1 cellular context compared by ENCODE assay signal in genomic region chr15:45201557-45202246, GRCh38.
TF ChIP-seq lines count a peak whose summit lies in the region.

No MANE protein-coding gene starts in this region.

TF ChIP-seq in GM23338, 12 proteins besides CTCF, POLR2A, EP300 and RAD21 (continued from another document):
- TF ChIP-seq ZNF114 (CRISPR knock-in tag; IDR thresholded peaks at IDR 0.05): no peak
- TF ChIP-seq EZH2 (IDR thresholded peaks at IDR 0.05; ENCODE audit: low read depth, unreplicated experiment): no peak
- TF ChIP-seq CREB1 (CRISPR knock-in tag; IDR thresholded peaks at IDR 0.05; ENCODE audit: low read depth): no peak
- TF ChIP-seq ZNF331 (CRISPR knock-in tag; IDR thresholded peaks at IDR 0.05; ENCODE audit: low read depth): no peak
- no peak for TF ChIP-seq JUNB (IDR thresholded peaks at IDR 0.05; ENCODE audit: unreplicated experiment)
- TF ChIP-seq, protein P1, sequence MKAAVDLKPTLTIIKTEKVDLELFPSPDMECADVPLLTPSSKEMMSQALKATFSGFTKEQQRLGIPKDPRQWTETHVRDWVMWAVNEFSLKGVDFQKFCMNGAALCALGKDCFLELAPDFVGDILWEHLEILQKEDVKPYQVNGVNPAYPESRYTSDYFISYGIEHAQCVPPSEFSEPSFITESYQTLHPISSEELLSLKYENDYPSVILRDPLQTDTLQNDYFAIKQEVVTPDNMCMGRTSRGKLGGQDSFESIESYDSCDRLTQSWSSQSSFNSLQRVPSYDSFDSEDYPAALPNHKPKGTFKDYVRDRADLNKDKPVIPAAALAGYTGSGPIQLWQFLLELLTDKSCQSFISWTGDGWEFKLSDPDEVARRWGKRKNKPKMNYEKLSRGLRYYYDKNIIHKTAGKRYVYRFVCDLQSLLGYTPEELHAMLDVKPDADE (IDR thresholded peaks at IDR 0.05): no peak
- TF ChIP-seq, protein P2, sequence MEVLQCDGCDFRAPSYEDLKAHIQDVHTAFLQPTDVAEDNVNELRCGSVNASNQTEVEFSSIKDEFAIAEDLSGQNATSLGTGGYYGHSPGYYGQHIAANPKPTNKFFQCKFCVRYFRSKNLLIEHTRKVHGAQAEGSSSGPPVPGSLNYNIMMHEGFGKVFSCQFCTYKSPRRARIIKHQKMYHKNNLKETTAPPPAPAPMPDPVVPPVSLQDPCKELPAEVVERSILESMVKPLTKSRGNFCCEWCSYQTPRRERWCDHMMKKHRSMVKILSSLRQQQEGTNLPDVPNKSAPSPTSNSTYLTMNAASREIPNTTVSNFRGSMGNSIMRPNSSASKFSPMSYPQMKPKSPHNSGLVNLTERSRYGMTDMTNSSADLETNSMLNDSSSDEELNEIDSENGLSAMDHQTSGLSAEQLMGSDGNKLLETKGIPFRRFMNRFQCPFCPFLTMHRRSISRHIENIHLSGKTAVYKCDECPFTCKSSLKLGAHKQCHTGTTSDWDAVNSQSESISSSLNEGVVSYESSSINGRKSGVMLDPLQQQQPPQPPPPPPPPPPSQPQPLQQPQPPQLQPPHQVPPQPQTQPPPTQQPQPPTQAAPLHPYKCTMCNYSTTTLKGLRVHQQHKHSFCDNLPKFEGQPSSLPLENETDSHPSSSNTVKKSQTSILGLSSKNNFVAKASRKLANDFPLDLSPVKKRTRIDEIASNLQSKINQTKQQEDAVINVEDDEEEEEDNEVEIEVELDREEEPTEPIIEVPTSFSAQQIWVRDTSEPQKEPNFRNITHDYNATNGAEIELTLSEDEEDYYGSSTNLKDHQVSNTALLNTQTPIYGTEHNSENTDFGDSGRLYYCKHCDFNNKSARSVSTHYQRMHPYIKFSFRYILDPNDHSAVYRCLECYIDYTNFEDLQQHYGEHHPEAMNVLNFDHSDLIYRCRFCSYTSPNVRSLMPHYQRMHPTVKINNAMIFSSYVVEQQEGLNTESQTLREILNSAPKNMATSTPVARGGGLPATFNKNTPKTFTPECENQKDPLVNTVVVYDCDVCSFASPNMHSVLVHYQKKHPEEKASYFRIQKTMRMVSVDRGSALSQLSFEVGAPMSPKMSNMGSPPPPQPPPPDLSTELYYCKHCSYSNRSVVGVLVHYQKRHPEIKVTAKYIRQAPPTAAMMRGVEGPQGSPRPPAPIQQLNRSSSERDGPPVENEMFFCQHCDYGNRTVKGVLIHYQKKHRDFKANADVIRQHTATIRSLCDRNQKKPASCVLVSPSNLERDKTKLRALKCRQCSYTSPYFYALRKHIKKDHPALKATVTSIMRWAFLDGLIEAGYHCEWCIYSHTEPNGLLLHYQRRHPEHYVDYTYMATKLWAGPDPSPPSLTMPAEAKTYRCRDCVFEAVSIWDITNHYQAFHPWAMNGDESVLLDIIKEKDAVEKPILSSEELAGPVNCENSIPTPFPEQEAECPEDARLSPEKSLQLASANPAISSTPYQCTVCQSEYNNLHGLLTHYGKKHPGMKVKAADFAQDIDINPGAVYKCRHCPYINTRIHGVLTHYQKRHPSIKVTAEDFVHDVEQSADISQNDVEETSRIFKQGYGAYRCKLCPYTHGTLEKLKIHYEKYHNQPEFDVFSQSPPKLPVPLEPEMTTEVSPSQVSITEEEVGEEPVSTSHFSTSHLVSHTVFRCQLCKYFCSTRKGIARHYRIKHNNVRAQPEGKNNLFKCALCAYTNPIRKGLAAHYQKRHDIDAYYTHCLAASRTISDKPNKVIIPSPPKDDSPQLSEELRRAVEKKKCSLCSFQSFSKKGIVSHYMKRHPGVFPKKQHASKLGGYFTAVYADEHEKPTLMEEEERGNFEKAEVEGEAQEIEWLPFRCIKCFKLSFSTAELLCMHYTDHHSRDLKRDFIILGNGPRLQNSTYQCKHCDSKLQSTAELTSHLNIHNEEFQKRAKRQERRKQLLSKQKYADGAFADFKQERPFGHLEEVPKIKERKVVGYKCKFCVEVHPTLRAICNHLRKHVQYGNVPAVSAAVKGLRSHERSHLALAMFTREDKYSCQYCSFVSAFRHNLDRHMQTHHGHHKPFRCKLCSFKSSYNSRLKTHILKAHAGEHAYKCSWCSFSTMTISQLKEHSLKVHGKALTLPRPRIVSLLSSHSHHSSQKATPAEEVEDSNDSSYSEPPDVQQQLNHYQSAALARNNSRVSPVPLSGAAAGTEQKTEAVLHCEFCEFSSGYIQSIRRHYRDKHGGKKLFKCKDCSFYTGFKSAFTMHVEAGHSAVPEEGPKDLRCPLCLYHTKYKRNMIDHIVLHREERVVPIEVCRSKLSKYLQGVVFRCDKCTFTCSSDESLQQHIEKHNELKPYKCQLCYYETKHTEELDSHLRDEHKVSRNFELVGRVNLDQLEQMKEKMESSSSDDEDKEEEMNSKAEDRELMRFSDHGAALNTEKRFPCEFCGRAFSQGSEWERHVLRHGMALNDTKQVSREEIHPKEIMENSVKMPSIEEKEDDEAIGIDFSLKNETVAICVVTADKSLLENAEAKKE (CRISPR knock-in tag; IDR thresholded peaks at IDR 0.05): no peak
- TF ChIP-seq NANOG (IDR thresholded peaks at IDR 0.05; ENCODE audit: borderline replicate concordance): no peak
- TF ChIP-seq STAT1 (IDR thresholded peaks at IDR 0.05; ENCODE audit: unreplicated experiment): no peak
- TF ChIP-seq, protein P3, sequence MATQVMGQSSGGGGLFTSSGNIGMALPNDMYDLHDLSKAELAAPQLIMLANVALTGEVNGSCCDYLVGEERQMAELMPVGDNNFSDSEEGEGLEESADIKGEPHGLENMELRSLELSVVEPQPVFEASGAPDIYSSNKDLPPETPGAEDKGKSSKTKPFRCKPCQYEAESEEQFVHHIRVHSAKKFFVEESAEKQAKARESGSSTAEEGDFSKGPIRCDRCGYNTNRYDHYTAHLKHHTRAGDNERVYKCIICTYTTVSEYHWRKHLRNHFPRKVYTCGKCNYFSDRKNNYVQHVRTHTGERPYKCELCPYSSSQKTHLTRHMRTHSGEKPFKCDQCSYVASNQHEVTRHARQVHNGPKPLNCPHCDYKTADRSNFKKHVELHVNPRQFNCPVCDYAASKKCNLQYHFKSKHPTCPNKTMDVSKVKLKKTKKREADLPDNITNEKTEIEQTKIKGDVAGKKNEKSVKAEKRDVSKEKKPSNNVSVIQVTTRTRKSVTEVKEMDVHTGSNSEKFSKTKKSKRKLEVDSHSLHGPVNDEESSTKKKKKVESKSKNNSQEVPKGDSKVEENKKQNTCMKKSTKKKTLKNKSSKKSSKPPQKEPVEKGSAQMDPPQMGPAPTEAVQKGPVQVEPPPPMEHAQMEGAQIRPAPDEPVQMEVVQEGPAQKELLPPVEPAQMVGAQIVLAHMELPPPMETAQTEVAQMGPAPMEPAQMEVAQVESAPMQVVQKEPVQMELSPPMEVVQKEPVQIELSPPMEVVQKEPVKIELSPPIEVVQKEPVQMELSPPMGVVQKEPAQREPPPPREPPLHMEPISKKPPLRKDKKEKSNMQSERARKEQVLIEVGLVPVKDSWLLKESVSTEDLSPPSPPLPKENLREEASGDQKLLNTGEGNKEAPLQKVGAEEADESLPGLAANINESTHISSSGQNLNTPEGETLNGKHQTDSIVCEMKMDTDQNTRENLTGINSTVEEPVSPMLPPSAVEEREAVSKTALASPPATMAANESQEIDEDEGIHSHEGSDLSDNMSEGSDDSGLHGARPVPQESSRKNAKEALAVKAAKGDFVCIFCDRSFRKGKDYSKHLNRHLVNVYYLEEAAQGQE (IDR thresholded peaks at IDR 0.05; ENCODE audit: unreplicated experiment): no peak
- no peak for TF ChIP-seq EZH2phosphoT487 (IDR thresholded peaks at IDR 0.05; ENCODE audit: unreplicated experiment)
TF ChIP-seq in GM23338: peak in this region for 0.
